1 cellular context compared by ENCODE assay signal in the genomic region with DNA sequence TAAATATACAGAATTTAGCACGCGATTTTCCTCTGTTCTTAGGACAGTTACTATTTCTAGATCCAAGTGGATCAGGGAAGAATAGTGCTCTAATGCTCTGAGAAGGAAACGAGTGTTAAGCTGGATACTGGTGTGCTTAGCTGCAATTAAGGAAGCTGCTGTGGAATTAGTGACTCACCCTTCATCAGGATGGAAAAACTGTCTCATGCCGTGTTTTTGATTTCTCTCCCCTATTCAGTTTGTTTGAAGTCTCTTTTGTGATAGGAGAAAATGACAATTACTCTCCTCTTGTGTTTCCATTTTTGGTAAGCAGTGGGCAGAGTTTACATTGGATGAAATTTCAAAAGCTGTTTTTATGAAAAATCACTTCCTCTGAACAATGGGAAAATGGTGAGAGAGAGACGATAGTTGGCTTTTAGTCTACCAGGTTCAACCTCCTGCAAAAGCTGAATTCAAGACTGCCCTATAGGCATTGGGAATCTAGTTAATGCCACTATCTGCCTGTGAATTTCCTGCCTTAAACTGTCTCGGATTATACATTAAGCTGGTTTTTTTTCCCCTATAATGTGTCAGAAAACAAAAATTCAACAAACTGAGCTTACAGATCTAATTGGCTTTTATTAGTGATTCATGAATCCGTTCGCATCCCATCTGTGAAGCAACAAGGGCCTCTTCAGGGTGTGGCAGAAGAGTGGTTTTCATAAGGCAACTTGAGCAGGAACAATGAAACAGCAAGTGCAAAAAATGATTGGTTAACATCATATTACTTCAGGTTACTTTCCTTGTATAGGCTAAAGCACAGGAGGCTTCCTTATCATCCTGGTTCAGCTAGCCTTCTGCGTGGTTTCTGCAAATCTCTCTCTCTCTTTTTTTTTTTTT.
TF ChIP-seq lines count a peak whose summit lies in the region.

No MANE protein-coding gene starts in this region.

TF ChIP-seq in SK-N-SH, 30 proteins besides CTCF, POLR2A, EP300 and RAD21 (continued from another document):
- no peak for TF ChIP-seq FOXJ3 (CRISPR knock-in tag; IDR thresholded peaks at IDR 0.05)
